31 cellular contexts compared by ENCODE assay signal in genomic region chr10:118541718-118542117, GRCh38. TPM values are rescaled to one million over a fixed set of nuclear protein-coding genes. Genes with fewer than 3 reads are reported as not detected.
"Had no signal": no experiment of that assay in that cellular context is flagged by ENCODE, and none has a peak within 500 bp of the region (broad histone marks: within the 10 kb centered on the region; RNA-seq: fewer than 3 reads in every experiment).

No MANE protein-coding gene starts in this region.

- FAIRE-seq: urothelium cell line had no signal

- DNase-seq: stimulated activated CD4-positive, alpha-beta T cell treated with anti-CD3 and anti-CD28 coated beads, Interleukin-2, amount 100 ng/mL, for 48 hours; stimulated activated CD4-positive, alpha-beta T cell treated with anti-CD3 and anti-CD28 coated beads, Interleukin-4, amount 100 ng/mL, for 1 hour; stimulated activated CD4-positive, alpha-beta T cell treated with anti-CD3 and anti-CD28 coated beads, Interleukin-4, amount 100 ng/mL, for 24 hours; stimulated activated CD4-positive, alpha-beta T cell treated with anti-CD3 and anti-CD28 coated beads, Interleukin-4, amount 100 ng/mL, for 4 hours; stimulated activated CD8-positive, alpha-beta memory T cell treated with anti-CD3 and anti-CD28 coated beads, Interleukin-4, amount 100 ng/mL, for 48 hours; stimulated activated naive B cell treated with anti-CD40 and anti-IgM and Interleukin-4, amounts not matched to agents 10 μg/mL and 1 μg/mL and 100 μg/mL, for 72 hours; stimulated activated naive CD4-positive, alpha-beta T cell; stimulated activated naive CD4-positive, alpha-beta T cell treated with Interleukin-2 at 50 U/mL for 16 hours; stimulated activated naive CD8-positive, alpha-beta T cell treated with anti-CD3 and anti-CD28 coated beads, Interleukin-15, amount 100 ng/mL, for 72 hours; stimulated activated naive CD8-positive, alpha-beta T cell treated with anti-CD3 and anti-CD28 coated beads, Interleukin-15, Interleukin-2, amounts not matched to agents 100 U/mL and 50 U/mL, for 24 hours; stomach; substantia nigra; testis; thyroid gland; tibial artery; transverse colon; trophoblast cell; upper lobe of left lung; upper lobe of right lung; uterus had no signal

- H3K4me1 ChIP-seq: stomach, suprapubic skin, testis, thyroid gland, tibial artery, tibial nerve, transverse colon, upper lobe of left lung, upper lobe of right lung, uterus, vagina had no signal

- H3K27ac ChIP-seq: stomach, suprapubic skin, testis, thoracic aorta, thyroid gland, tibial artery, tibial nerve, transverse colon, upper lobe of left lung, upper lobe of right lung, uterus, vagina had no signal

- H3K36me3 Mint-ChIP-seq: stimulated activated effector memory CD8-positive, alpha-beta T cell treated with anti-CD3 and anti-CD28 coated beads, Interleukin-12 subunit alpha, Interleukin-12 subunit beta, amount 100 ng/mL, for 72 hours; stimulated activated memory B cell treated with anti-CD40 and anti-IgM and Interleukin-4, amounts not matched to agents 10 μg/mL and 1 μg/mL and 100 μg/mL, for 72 hours; stimulated activated naive B cell treated with anti-CD40 and anti-IgM and Interleukin-4, amounts not matched to agents 10 μg/mL and 1 μg/mL and 100 μg/mL, for 72 hours; type B pancreatic cell had no signal

- H3K9me3 Mint-ChIP-seq: stimulated activated effector memory CD8-positive, alpha-beta T cell treated with anti-CD3 and anti-CD28 coated beads, Interleukin-12 subunit alpha, Interleukin-12 subunit beta, amount 100 ng/mL, for 72 hours; stimulated activated memory B cell treated with anti-CD40 and anti-IgM and Interleukin-4, amounts not matched to agents 10 μg/mL and 1 μg/mL and 100 μg/mL, for 72 hours; stimulated activated naive B cell treated with anti-CD40 and anti-IgM and Interleukin-4, amounts not matched to agents 10 μg/mL and 1 μg/mL and 100 μg/mL, for 72 hours; stimulated activated naive CD8-positive, alpha-beta T cell treated with anti-CD3 and anti-CD28 coated beads, Interleukin-15, amount 100 ng/mL, for 72 hours; stimulated activated naive CD8-positive, alpha-beta T cell treated with anti-CD3 and anti-CD28 coated beads, Interleukin-15, Interleukin-2, amounts not matched to agents 100 ng/mL and 50 ng/mL, for 24 hours; type B pancreatic cell had no signal

- H3K4me3 ChIP-seq: stomach, suprapubic skin, testis, thoracic aorta, thyroid gland, tibial artery, tibial nerve, transverse colon, upper lobe of left lung, upper lobe of right lung, uterus, vagina had no signal

- H3K9me3 ChIP-seq: stomach, suprapubic skin, testis, thoracic aorta, thyroid gland, tibial artery, transverse colon, upper lobe of left lung, upper lobe of right lung, uterus, vagina had no signal

- H3K4me3 Mint-ChIP-seq: stimulated activated effector memory CD8-positive, alpha-beta T cell treated with anti-CD3 and anti-CD28 coated beads, Interleukin-12 subunit alpha, Interleukin-12 subunit beta, amount 100 ng/mL, for 72 hours; stimulated activated memory B cell treated with anti-CD40 and anti-IgM and Interleukin-4, amounts not matched to agents 10 μg/mL and 1 μg/mL and 100 μg/mL, for 72 hours; stimulated activated naive B cell treated with anti-CD40 and anti-IgM and Interleukin-4, amounts not matched to agents 10 μg/mL and 1 μg/mL and 100 μg/mL, for 72 hours; stimulated activated naive CD8-positive, alpha-beta T cell treated with anti-CD3 and anti-CD28 coated beads, Interleukin-15, amount 100 ng/mL, for 72 hours; stimulated activated naive CD8-positive, alpha-beta T cell treated with anti-CD3 and anti-CD28 coated beads, Interleukin-15, Interleukin-2, amounts not matched to agents 100 ng/mL and 50 ng/mL, for 24 hours; type B pancreatic cell had no signal

- H3K27me3 ChIP-seq: testis, thyroid gland, tibial nerve, upper lobe of left lung, uterus, vagina had no signal

- H3K27ac Mint-ChIP-seq: stimulated activated effector memory CD8-positive, alpha-beta T cell treated with anti-CD3 and anti-CD28 coated beads, Interleukin-12 subunit alpha, Interleukin-12 subunit beta, amount 100 ng/mL, for 72 hours; stimulated activated memory B cell treated with anti-CD40 and anti-IgM and Interleukin-4, amounts not matched to agents 10 μg/mL and 1 μg/mL and 100 μg/mL, for 72 hours; stimulated activated naive B cell treated with anti-CD40 and anti-IgM and Interleukin-4, amounts not matched to agents 10 μg/mL and 1 μg/mL and 100 μg/mL, for 72 hours; stimulated activated naive CD8-positive, alpha-beta T cell treated with anti-CD3 and anti-CD28 coated beads, Interleukin-15, amount 100 ng/mL, for 72 hours; stimulated activated naive CD8-positive, alpha-beta T cell treated with anti-CD3 and anti-CD28 coated beads, Interleukin-15, Interleukin-2, amounts not matched to agents 100 ng/mL and 50 ng/mL, for 24 hours; type B pancreatic cell had no signal

- ATAC-seq: stimulated activated effector memory CD8-positive, alpha-beta T cell treated with anti-CD3 and anti-CD28 coated beads, Interleukin-12 subunit alpha, Interleukin-12 subunit beta, amount 100 ng/mL, for 72 hours; stimulated activated memory B cell treated with anti-CD40 and anti-IgM and Interleukin-4, amounts not matched to agents 10 μg/mL and 1 μg/mL and 100 μg/mL, for 72 hours; stimulated activated naive B cell treated with anti-CD40 and anti-IgM and Interleukin-4, amounts not matched to agents 10 μg/mL and 1 μg/mL and 100 μg/mL, for 72 hours; stimulated activated naive CD8-positive, alpha-beta T cell treated with anti-CD3 and anti-CD28 coated beads, Interleukin-15, amount 100 ng/mL, for 72 hours; stimulated activated naive CD8-positive, alpha-beta T cell treated with anti-CD3 and anti-CD28 coated beads, Interleukin-15, Interleukin-2, amounts not matched to agents 100 U/mL and 50 U/mL, for 24 hours; upper lobe of right lung had no signal

- H3K4me1 Mint-ChIP-seq: stimulated activated naive B cell treated with anti-CD40 and anti-IgM and Interleukin-4, amounts not matched to agents 10 μg/mL and 1 μg/mL and 100 μg/mL, for 72 hours had no signal

- H3K36me3 ChIP-seq: stomach, suprapubic skin, thoracic aorta, thyroid gland, tibial artery, tibial nerve, transverse colon, upper lobe of left lung, upper lobe of right lung, uterus, vagina had no signal

RNA-seq across cellular contexts. Expression of gene PRLHR, which starts 53.7 kb away (rescaled TPM):
- total RNA-seq: subcutaneous adipose tissue, suprapubic skin, thoracic aorta, thyroid gland, tibial nerve, transverse colon, upper lobe of right lung, ureter had no signal
